Comparison of ENCODE assay signal across 20 cellular contexts in genomic region chr1:234556245-234556943, GRCh38. TPM values are rescaled to one million over a fixed set of nuclear protein-coding genes. Genes with fewer than 3 reads are reported as not detected.
DNase-seq lines count a peak whose midpoint lies in the region; TF ChIP-seq lines count a peak whose summit lies in the region.
"Had no signal": no experiment of that assay in that cellular context is flagged by ENCODE, and none has a peak within 500 bp of the region (broad histone marks: within the 10 kb centered on the region; RNA-seq: fewer than 3 reads in every experiment).

No MANE protein-coding gene starts in this region.

- 87% methylated on average over 4 of the region's 4 CpGs for WGBS in esophagus muscularis mucosa
- 95% methylated on average over 4 of the region's 4 CpGs for WGBS in sigmoid colon, 2 donors

- intact Hi-C loops in esophagus muscularis mucosa (cut with DNase I) (no loop called here), sigmoid colon (cut with DNase I) (no loop called here)

- TF ChIP-seq CTCF in WERI-Rb-1 (IDR thresholded peaks at IDR 0.05; ENCODE audit: low read depth, low read length) (no peak), esophagus muscularis mucosa (IDR thresholded peaks at IDR 0.05) (no peak), sigmoid colon (IDR thresholded peaks at IDR 0.05) (no peak), GM10248 (IDR thresholded peaks at IDR 0.05; ENCODE audit: control extremely low read depth, extremely low read depth, low read depth, missing control alignments) (no peak)

- H3K27me3 ChIP-seq in BLaER1 = no peaks in the 10 kb centered on the region
- no peaks in the 10 kb centered on the region for H3K27me3 ChIP-seq in WERI-Rb-1 (ENCODE audit: insufficient read depth, low read depth, severe bottlenecking)
- H3K27me3 ChIP-seq in esophagus muscularis mucosa = no peaks in the 10 kb centered on the region
- H3K27me3 ChIP-seq in sigmoid colon = no peaks in the 10 kb centered on the region
- H3K27me3 ChIP-seq: BE2C had no signal

- H3K36me3 ChIP-seq in BLaER1 (no peaks in the 10 kb centered on the region), WERI-Rb-1 (no peaks in the 10 kb centered on the region), esophagus muscularis mucosa (no peaks in the 10 kb centered on the region), sigmoid colon (no peaks in the 10 kb centered on the region)
- H3K36me3 ChIP-seq: BE2C had no signal

- H3K4me3 ChIP-seq in BLaER1 (no peak overlapping the region), WERI-Rb-1 (ENCODE audit: low read depth, low read length) (no peak overlapping the region), esophagus muscularis mucosa (no peak overlapping the region), sigmoid colon (no peak overlapping the region)

- no peak for TF ChIP-seq EP300 in esophagus muscularis mucosa (IDR thresholded peaks at IDR 0.05)
- TF ChIP-seq EP300 in sigmoid colon (IDR thresholded peaks at IDR 0.05) = no peak

- H4K20me1 ChIP-seq in BLaER1 = no peaks in the 10 kb centered on the region

- TF ChIP-seq POLR2A in esophagus muscularis mucosa (IDR thresholded peaks at IDR 0.05; ENCODE audit: low read depth) (no peak), sigmoid colon (IDR thresholded peaks at IDR 0.05) (no peak)

- H3K4me1 ChIP-seq in BLaER1 = peaks cover 33% of the 10 kb centered on the region
- peaks cover 16 to 27% (median 19%) of the 10 kb centered on the region in 4 donors for H3K4me1 ChIP-seq in esophagus muscularis mucosa
- H3K4me1 ChIP-seq in sigmoid colon = peaks cover 0 to 30% (median 22%) of the 10 kb centered on the region in 4 donors

- POLR2A ChIA-PET in GM10248 (lab: Yijun Ruan, JAX) = no interaction called here

- DNase-seq in WERI-Rb-1 = peak; percentile 7
- no peak for DNase-seq in esophagus muscularis mucosa (ENCODE audit: extremely low spot score)
- DNase-seq in sigmoid colon = no peak
- no peak for DNase-seq in RKO (ENCODE audit: low spot score)
- no peak for DNase-seq in GM10248 (ENCODE audit: extremely low spot score)
- no peak for DNase-seq in OCI-M2 (lab: John Stamatoyannopoulos, UW; ENCODE audit: unreplicated experiment)
- DNase-seq: BE2C; CD4-positive, alpha-beta T cell; COR-L47; DMS79; H7; MM.1S; NCI-H1048; NCI-H1417 treated with DMSO at 0.1 percent for 48 hours; NCI-H187; NCI-H446; NCI-H526 treated with DMSO at 0.1 percent for 48 hours; OCI-M1; SHP77 had no signal

- H3K9me3 ChIP-seq in BLaER1 (peaks cover 6% of the 10 kb centered on the region; the same call in 1 of the 2 replicates), WERI-Rb-1 (ENCODE audit: severe bottlenecking) (no peaks in the 10 kb centered on the region), esophagus muscularis mucosa (no peaks in the 10 kb centered on the region), sigmoid colon (no peaks in the 10 kb centered on the region)
- H3K9me3 ChIP-seq: BE2C had no signal

- H3K9ac ChIP-seq in BLaER1 = no peak overlapping the region

- no peak overlapping the region for H3K4me2 ChIP-seq in BLaER1

- H3K27ac ChIP-seq in BLaER1 (peak overlapping the region; percentile 5; the same call in 1 of the 2 replicates), WERI-Rb-1 (no peak overlapping the region), esophagus muscularis mucosa (replicated peaks in 1 of 4) (peak overlapping the region in 3 of 4 donors; percentile 65 to 87 (median 83)), sigmoid colon (peak overlapping the region; percentile 14 to 86 (median 78))

- CTCF ChIA-PET in GM10248 (lab: Yijun Ruan, JAX) = no interaction called here

RNA-seq across cellular contexts. Expression of gene IRF2BP2, which starts 53.6 kb away (rescaled TPM):
- 100 to 1,000 TPM in 2 of 4 donors, 10 to 100 TPM in 2; 83.3 to 119 (median 97.9) TPM for total RNA-seq in esophagus muscularis mucosa
- 10 to 100 TPM; 43.8 to 80.9 (median 55.5) TPM for total RNA-seq in sigmoid colon
- 10 to 100 TPM; 39.1 to 86.9 (median 66.1) TPM for polyA plus RNA-seq in sigmoid colon
